Comparison of ENCODE assay signal across 8 cellular contexts in genomic region chr5:41869739-41870620, GRCh38. TPM values are rescaled to one million over a fixed set of nuclear protein-coding genes. Genes with fewer than 3 reads are reported as not detected.
DNase-seq lines count a peak whose midpoint lies in the region; ATAC-seq, FAIRE-seq and TF ChIP-seq lines count a peak whose summit lies in the region.

Gene OXCT1 (minus strand): TSS chr5:41870425. CDS start chr5:41870358, 67 bp downstream.

- DNase-seq in GM12891 (ENCODE audit: insufficient read length, low spot score) (peak; percentile 80), NCI-H128 (lab: John Stamatoyannopoulos, UW; ENCODE audit: unreplicated experiment) (peak; percentile 84), SW480 (ENCODE audit: low spot score) (peak; percentile 76), left ventricle myocardium inferior (peak; percentile 82), progenitor cell of endocrine pancreas (ENCODE audit: low spot score, unreplicated experiment) (peak; percentile 60), ureter (ENCODE audit: low spot score) (peak; percentile 86)

- intact Hi-C loops in left ventricle myocardium inferior (cut with micrococcal nuclease): no loop called here

- H3K27me3 ChIP-seq in left ventricle myocardium inferior (ENCODE audit: low read depth): no peaks in the 10 kb centered on the region

- H3K4me3 ChIP-seq in left ventricle myocardium inferior: peak within 1 kb of the TSS; percentile 87

- H3K4me3 Mint-ChIP-seq in progenitor cell of endocrine pancreas (ENCODE audit: low read depth): peak within 1 kb of the TSS; percentile 86

- H3K27me3 Mint-ChIP-seq in progenitor cell of endocrine pancreas: peaks cover 8% of the 10 kb centered on the region

- TF ChIP-seq CTCF in left ventricle myocardium inferior (IDR thresholded peaks at IDR 0.05; ENCODE audit: borderline replicate concordance): no peak
- TF ChIP-seq CTCF in progenitor cell of endocrine pancreas (IDR thresholded peaks at IDR 0.05; ENCODE audit: unreplicated experiment): no peak

- no peaks in the 10 kb centered on the region for H3K9me3 Mint-ChIP-seq in progenitor cell of endocrine pancreas (ENCODE audit: low read depth)

- peak; percentile 91 for TF ChIP-seq POLR2A in GM12891 (IDR thresholded peaks at IDR 0.05; ENCODE audit: low read depth, low read length)

- peak within 1 kb of the TSS; percentile 80 for H3K27ac Mint-ChIP-seq in progenitor cell of endocrine pancreas

- H3K4me1 ChIP-seq in left ventricle myocardium inferior: peaks cover 38% of the 10 kb centered on the region

- 0 to 1% (median 0%) methylated on average over 77 to 81 of the region's 81 CpGs for WGBS in adipose tissue, 3 donors

- H3K36me3 ChIP-seq in left ventricle myocardium inferior: no peaks in the 10 kb centered on the region

- H3K27ac ChIP-seq in adipose tissue (ENCODE audit: low read depth, low read length) (peak within 1 kb of the TSS; percentile 64), left ventricle myocardium inferior (replicated peaks) (peak within 1 kb of the TSS; percentile 93)

- no peaks in the 10 kb centered on the region for H3K36me3 Mint-ChIP-seq in progenitor cell of endocrine pancreas (ENCODE audit: insufficient read depth)

- peak; percentile 94 for ATAC-seq in HG02759 (IDR thresholded peaks at IDR 0.05; ENCODE audit: unreplicated experiment)

- peaks cover 7% of the 10 kb centered on the region for H3K4me1 Mint-ChIP-seq in progenitor cell of endocrine pancreas (ENCODE audit: low read depth)

- peak; percentile 91 for FAIRE-seq in GM12891 (lab: Jason Lieb, UNC)

- no peaks in the 10 kb centered on the region for H3K9me3 ChIP-seq in left ventricle myocardium inferior (replicated peaks)

TF ChIP-seq in GM12891, 5 proteins besides CTCF, POLR2A, EP300 and RAD21:
- TF ChIP-seq POU2F2 (IDR thresholded peaks at IDR 0.05; ENCODE audit: low read depth, low read length) (peak; percentile 66), SPI1 (IDR thresholded peaks at IDR 0.05; ENCODE audit: low read depth, low read length) (no peak; the same call in 1 of the 2 replicates), PAX5 (IDR thresholded peaks at IDR 0.05; ENCODE audit: insufficient read depth, low read length, severe bottlenecking) (peak; percentile 23), POLR2AphosphoS5 (IDR thresholded peaks at IDR 0.05; ENCODE audit: low read depth, low read length) (peak; percentile 93), TAF1 (IDR thresholded peaks at IDR 0.05; ENCODE audit: low read depth, low read length) (peak; percentile 82)

RNA-seq across cellular contexts. Expression of gene OXCT1, which starts in this region (rescaled TPM):
- polyA plus RNA-seq in GM12891 (2012; ENCODE audit: low read depth, missing spikeins): 37.4 TPM
- polyA plus RNA-seq in adipose tissue: 10 to 100 TPM in 2 of 3 donors, 1 to 10 TPM in 1; 6.0 to 69.3 (median 29.8) TPM
- total RNA-seq in left ventricle myocardium inferior: 234 TPM
- total RNA-seq in progenitor cell of endocrine pancreas: 19.9 and 21.6 TPM in 2 replicates
- total RNA-seq in ureter: 18.2 TPM

Comparison
In these comparisons a context has a peak if more than half of its experiments do, and no peak if none do; other contexts are left out.
1. Peak in every context shown above with its lines: DNase-seq, ATAC-seq, H3K4me3 ChIP-seq and H3K27ac ChIP-seq.
2. RNA of gene OXCT1 (total RNA-seq): 234 TPM in left ventricle myocardium inferior (single experiment); 19.9 to 21.6 TPM in progenitor cell of endocrine pancreas and 18.2 TPM in ureter (single experiment); every median in the first group is over 10 times any median in the second.